In the genomic region with DNA sequence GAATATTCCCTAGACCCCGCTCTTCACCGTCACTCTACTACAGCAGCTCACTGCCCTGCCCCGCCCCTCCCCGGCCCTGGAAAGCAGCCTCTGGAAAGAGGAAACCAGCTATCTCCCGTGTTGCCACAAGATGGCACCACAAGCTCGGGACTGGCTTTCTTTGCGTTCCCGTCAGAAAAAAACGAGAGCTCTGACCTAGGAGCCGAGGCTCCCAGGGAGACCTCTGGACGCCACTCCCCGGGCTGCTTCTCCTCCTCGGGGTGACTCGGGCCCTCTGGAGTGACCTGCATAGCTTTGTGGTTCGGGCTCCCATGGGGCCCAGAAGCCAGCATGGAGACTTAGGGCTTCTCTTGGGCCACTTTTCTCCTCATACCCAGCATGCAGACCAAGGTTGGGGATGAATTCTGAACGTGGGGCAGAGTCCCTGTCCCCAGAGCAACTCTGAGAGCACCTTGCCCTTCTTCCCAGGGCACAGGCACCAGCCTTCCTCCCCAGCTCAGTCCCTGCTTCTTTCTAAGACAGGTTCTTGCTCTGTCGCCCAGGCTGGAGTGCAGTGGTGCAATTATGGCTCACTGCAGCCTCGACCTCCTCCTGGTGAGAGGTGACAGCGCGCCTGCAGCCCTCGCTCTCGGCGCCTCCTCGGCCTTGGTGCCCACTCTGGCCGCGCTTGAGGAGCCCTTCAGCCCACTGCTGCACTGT, we compare ENCODE assay signal across 8 cellular contexts.
DNase-seq lines count a peak whose midpoint lies in the region; ATAC-seq and TF ChIP-seq lines count a peak whose summit lies in the region.

No MANE protein-coding gene starts in this region.

- CTCF ChIA-PET in AG04449 (lab: Yijun Ruan, JAX): interaction anchor here (0.7 to 17.4 kb wide), 35 partner anchors 9 to 367 kb away, joined by 3 to 544 read pairs (median 5); a partner anchor contains a TSS

- in situ Hi-C loops in T47D (cut with HindIII; ENCODE audit: low pct_unique_long_range_greater_than_20kb, low sequenced_read_pairs): no loop called here

- H3K4me3 ChIP-seq in AG04449 (ENCODE audit: low read depth, low read length) (peak overlapping the region; percentile 18; the same call in 1 of the 2 replicates), WI38 (ENCODE audit: low read depth, low read length) (no peak overlapping the region)

- DNase-seq in AG04449 (ENCODE audit: low read depth, low spot score) (no peak), NCI-H2171 (lab: John Stamatoyannopoulos, UW) (peak; percentile 88), T47D (ENCODE audit: low read depth in 1 of 2, low spot score in 1 of 2) (peak; percentile 82 to 89), iris pigment epithelial cell (ENCODE audit: low read depth) (peak; percentile 69)
- DNase-seq in stimulated activated CD4-positive, alpha-beta T cell treated with anti-CD3 and anti-CD28 coated beads, Interleukin-12 subunit alpha, Interleukin-12 subunit beta, amount 100 ng/mL, for 48 hours (ENCODE audit: low read depth in 2 of 3, low spot score in 1 of 3): peak; percentile 73 to 85 (median 78)

- POLR2A ChIA-PET in AG04449 (lab: Yijun Ruan, JAX): interaction anchor here (0.7 to 1.1 kb wide), 6 partner anchors 10 to 68 kb away, joined by 3 to 5 read pairs (median 3); no protein-coding TSS in a partner anchor

- TF ChIP-seq CTCF in AG04449 (IDR thresholded peaks at IDR 0.05; ENCODE audit: insufficient read depth, low read length, missing control alignments) (peak; percentile 91), WI38 (IDR thresholded peaks at IDR 0.05; ENCODE audit: low read depth, low read length) (peak; percentile 82)

- ATAC-seq in GM21737 (IDR thresholded peaks at IDR 0.05; ENCODE audit: unreplicated experiment): peak; percentile 64
- no peak for ATAC-seq in HG02623 (IDR thresholded peaks at IDR 0.05; ENCODE audit: unreplicated experiment)
